In genomic region chr19:45404557-45405434, GRCh38 we compare ENCODE assay signal across 8 cellular contexts. TPM values are rescaled to one million over a fixed set of nuclear protein-coding genes. Genes with fewer than 3 reads are reported as not detected.
DNase-seq lines count a peak whose midpoint lies in the region; TF ChIP-seq lines count a peak whose summit lies in the region.

Gene PPP1R13L, minus strand, starts transcription at chr19:45405069. Its CDS starts 6,751 bp downstream, at chr19:45398318.

- whole genome bisulfite sequencing in adrenal gland, 4 donors, result 4 to 13% (median 6%) methylated on average over 12 to 46 of the region's 46 CpGs

- CTCF ChIA-PET in GM10248 (lab: Yijun Ruan, JAX), result interaction anchor here (0.9 to 2.4 kb wide), 7 partner anchors 11 to 80 kb away, joined by 3 to 16 read pairs (median 6); no protein-coding TSS in a partner anchor

- no peak for TF ChIP-seq CTCF in GM10248 (IDR thresholded peaks at IDR 0.05; ENCODE audit: control extremely low read depth, extremely low read depth, low read depth, missing control alignments)
- no peak for TF ChIP-seq CTCF in adrenal gland (IDR thresholded peaks at IDR 0.05)
- TF ChIP-seq CTCF in left ventricle myocardium inferior (IDR thresholded peaks at IDR 0.05; ENCODE audit: borderline replicate concordance), result no peak

- DNase-seq in GM10248 (ENCODE audit: extremely low spot score) (peak; percentile 89), HS-5 (ENCODE audit: low read depth) (peak; percentile 80), RPMI7951 (ENCODE audit: low read depth) (peak; percentile 76), adrenal gland (peak; percentile 84 to 92 (median 91)), left ventricle myocardium inferior (peak; percentile 89), pulmonary artery endothelial cell (ENCODE audit: low read depth, low spot score) (peak; percentile 77), AML-193 (lab: John Stamatoyannopoulos, UW) (no peak), OCI-M1 (lab: John Stamatoyannopoulos, UW) (no peak)

- POLR2A ChIA-PET in GM10248 (lab: Yijun Ruan, JAX), result no interaction called here

- H3K36me3 ChIP-seq in adrenal gland (replicated peaks in 1 of 2) (no peaks in the 10 kb centered on the region), left ventricle myocardium inferior (peaks cover 2% of the 10 kb centered on the region)

- H3K9me3 ChIP-seq in adrenal gland (replicated peaks in 1 of 3), result no peaks in the 10 kb centered on the region
- no peaks in the 10 kb centered on the region for H3K9me3 ChIP-seq in left ventricle myocardium inferior (replicated peaks)

- peak within 1 kb of the TSS; percentile 78 to 94 (median 92) for H3K27ac ChIP-seq in adrenal gland
- H3K27ac ChIP-seq in left ventricle myocardium inferior (replicated peaks), result peak within 1 kb of the TSS; percentile 97

- peaks cover 21 to 30% of the 10 kb centered on the region in 2 donors for H3K4me1 ChIP-seq in adrenal gland (replicated peaks in 1 of 2)
- H3K4me1 ChIP-seq in left ventricle myocardium inferior, result peaks cover 73% of the 10 kb centered on the region

- H3K4me3 ChIP-seq in adrenal gland (peak within 1 kb of the TSS; percentile 5 to 78 (median 56)), left ventricle myocardium inferior (peak within 1 kb of the TSS; percentile 88)

- peak in 1 of 2 donors; percentile 55 for TF ChIP-seq POLR2A in adrenal gland (IDR thresholded peaks at IDR 0.05)

- intact Hi-C loops in adrenal gland (cut with DNase I), result no loop called here
- intact Hi-C loops in left ventricle myocardium inferior (cut with micrococcal nuclease), result no loop called here

- no peaks in the 10 kb centered on the region for H3K27me3 ChIP-seq in adrenal gland
- no peaks in the 10 kb centered on the region for H3K27me3 ChIP-seq in left ventricle myocardium inferior (ENCODE audit: low read depth)

RNA-seq across cellular contexts. Expression of gene PPP1R13L, which starts in this region (rescaled TPM):
- total RNA-seq in RPMI7951 (2014; rRNA removed; shearing (Covaris generic)), result 4.5 and 5.3 TPM in 2 replicates
- total RNA-seq in adrenal gland, result 10 to 100 TPM; 11.0 to 55.7 (median 37.1) TPM
- 10 to 100 TPM; 11.9 to 95.2 (median 35.2) TPM for polyA plus RNA-seq in adrenal gland
- total RNA-seq in left ventricle myocardium inferior, result 207 TPM
- 8.2 and 8.6 TPM in 2 replicates for total RNA-seq in pulmonary artery endothelial cell

Comparison
In these comparisons a context has a peak if more than half of its experiments do, and no peak if none do; other contexts are left out.
1. DNase-seq: peak in GM10248 (single experiment), HS-5 (single experiment), RPMI7951 (single experiment), adrenal gland (7 of 7), left ventricle myocardium inferior (single experiment) and pulmonary artery endothelial cell (single experiment); none in AML-193 (0 of 2) and OCI-M1 (single experiment).